ENCODE assay signal across 19 cellular contexts in genomic region chr1:110582378-110582777, GRCh38. TPM values are rescaled to one million over a fixed set of nuclear protein-coding genes. Genes with fewer than 3 reads are reported as not detected.
DNase-seq lines count a peak whose midpoint lies in the region; FAIRE-seq and TF ChIP-seq lines count a peak whose summit lies in the region.
"Had no signal": no experiment of that assay in that cellular context is flagged by ENCODE, and none has a peak within 500 bp of the region (broad histone marks: within the 10 kb centered on the region; RNA-seq: fewer than 3 reads in every experiment).

No MANE protein-coding gene starts in this region.

- intact Hi-C loops in dorsolateral prefrontal cortex (cut with DNase I): no loop called here

- H3K27me3 ChIP-seq in dorsolateral prefrontal cortex: no peaks in the 10 kb centered on the region

- H3K27ac ChIP-seq in dorsolateral prefrontal cortex: peak overlapping the region; percentile 52 to 95 (median 85)

- no peak for FAIRE-seq in RCC 7860 (lab: Jason Lieb, UNC)
- FAIRE-seq: GM19239, H54 had no signal

- TF ChIP-seq CTCF in dorsolateral prefrontal cortex (IDR thresholded peaks at IDR 0.05 in 54 of 56, conservative IDR thresholded peaks at IDR 0.05 in 2 of 56; ENCODE audit: low read depth in 1 of 56, partially characterized antibody in 56 of 56): no peak

- peak overlapping the region in 8 of 59 donors; percentile 3 to 45 (median 18) for H3K4me3 ChIP-seq in dorsolateral prefrontal cortex

- DNase-seq in NCI-H526 (lab: John Stamatoyannopoulos, UW): peak; percentile 83 to 91
- DNase-seq in dorsolateral prefrontal cortex: peak in 7 of 10 donors; percentile 45 to 67 (median 58)
- peak; percentile 28 for DNase-seq in middle frontal gyrus (ENCODE audit: extremely low spot score, low spot score)
- DNase-seq in superior temporal gyrus (ENCODE audit: extremely low spot score): peak; percentile 67
- no peak for DNase-seq in RCC 7860 (ENCODE audit: low spot score)
- no peak for DNase-seq in RKO (ENCODE audit: low spot score)
- no peak for DNase-seq in AG08396 (ENCODE audit: low spot score)
- DNase-seq in GM19238 (ENCODE audit: insufficient read length, low spot score): no peak
- DNase-seq: Caco-2; CD4-positive, CD25-positive, alpha-beta regulatory T cell; DMS153; EL; KG1; NCI-H1092; NCI-H2227 treated with DMSO at 0.1 percent for 48 hours; NCI-H69 had no signal

RNA-seq across cellular contexts. Expression of gene KCNA2, which starts 23.8 kb away (rescaled TPM):
- 100 to 1,000 TPM in 119 of 120 experiments, 10 to 100 TPM in 1; 66.5 to 334 (median 205) TPM for total RNA-seq in dorsolateral prefrontal cortex
- total RNA-seq: M059J had no signal

Comparison
In these comparisons a context has a peak if more than half of its experiments do, and no peak if none do; other contexts are left out.
1. DNase-seq: peak in NCI-H526 (2 of 2), dorsolateral prefrontal cortex (7 of 10), middle frontal gyrus (single experiment) and superior temporal gyrus (single experiment); none in RCC 7860 (single experiment), RKO (single experiment), AG08396 (single experiment) and GM19238 (single experiment).